Comparison of ENCODE assay signal across 6 cellular contexts in genomic region chr11:61962213-61963015, GRCh38. TPM values are rescaled to one million over a fixed set of nuclear protein-coding genes. Genes with fewer than 3 reads are reported as not detected.
A peak's percentile ranks its signal among the peaks of the same experiment; 100 is the strongest.
DNase-seq lines count a peak whose midpoint lies in the region; ATAC-seq and TF ChIP-seq lines count a peak whose summit lies in the region.

No MANE protein-coding gene starts in this region.

- H3K4me1 ChIP-seq in adrenal gland (replicated peaks in 1 of 2) (peaks cover 16 to 29% of the 10 kb centered on the region in 2 donors), muscle layer of duodenum (ENCODE audit: control insufficient read depth in 1 of 2, insufficient read depth in 2 of 2, low read length in 2 of 2) (peaks cover 17 to 44% of the 10 kb centered on the region in 2 donors)

- peak overlapping the region; percentile 97 to 99 (median 99) for H3K27ac Mint-ChIP-seq in CD14-positive monocyte

- peak overlapping the region; percentile 21 to 97 for H3K4me3 Mint-ChIP-seq in CD14-positive monocyte

- peaks cover 54% of the 10 kb centered on the region for H3K4me1 Mint-ChIP-seq in CD14-positive monocyte

- ATAC-seq in HG02623 (IDR thresholded peaks at IDR 0.05; ENCODE audit: unreplicated experiment): no peak

- H3K27ac ChIP-seq in adrenal gland: peak overlapping the region in 4 of 5 donors; percentile 28 to 98 (median 70)
- peak overlapping the region; percentile 97 for H3K27ac ChIP-seq in muscle layer of duodenum (ENCODE audit: low read length)

- peaks cover 0 to 18% (median 9%) of the 10 kb centered on the region in 7 donors for H3K9me3 Mint-ChIP-seq in CD14-positive monocyte

- DNase-seq in CD14-positive monocyte (ENCODE audit: low spot score) (no peak), adrenal gland (peak in 5 of 7 donors; percentile 10 to 61 (median 36)), OCI-M2 (lab: John Stamatoyannopoulos, UW; ENCODE audit: unreplicated experiment) (no peak), ACHN (no peak)

- TF ChIP-seq POLR2A in adrenal gland (IDR thresholded peaks at IDR 0.05): peak in 1 of 2 donors; percentile 17

- H3K9me3 ChIP-seq in adrenal gland (replicated peaks in 1 of 3) (no peaks in the 10 kb centered on the region), muscle layer of duodenum (ENCODE audit: control insufficient read depth in 1 of 2, low read length in 2 of 2) (no peaks in the 10 kb centered on the region)

- in situ Hi-C loops in ACHN (cut with HindIII; ENCODE audit: low pct_ligation_motif_present, low pct_unique_long_range_greater_than_20kb, low sequenced_read_pairs): no loop called here

- TF ChIP-seq CTCF in CD14-positive monocyte (IDR thresholded peaks at IDR 0.05) (no peak), adrenal gland (IDR thresholded peaks at IDR 0.05) (peak in 1 of 6 experiments; percentile 6)

- H3K36me3 ChIP-seq in adrenal gland (replicated peaks in 1 of 2) (peaks cover 0 to 31% of the 10 kb centered on the region in 2 donors), muscle layer of duodenum (ENCODE audit: control insufficient read depth in 1 of 2, insufficient read depth in 2 of 2, low read length in 2 of 2) (peaks cover 33 to 50% of the 10 kb centered on the region in 2 donors)

- intact Hi-C loops in CD14-positive monocyte (cut with micrococcal nuclease) (loop anchor here in 1 of 2 donors (2.0 to 5.0 kb wide), 2 partner anchors 62 to 120 kb away; no protein-coding TSS in a partner anchor), adrenal gland (cut with DNase I) (loop anchor here in 1 of 2 donors (5.0 kb wide), 1 partner anchor 115 kb away; no protein-coding TSS in a partner anchor)

- H3K4me3 ChIP-seq in adrenal gland (no peak overlapping the region), muscle layer of duodenum (ENCODE audit: low read depth in 1 of 2, low read length in 2 of 2) (no peak overlapping the region)

- peaks cover 0 to 45% (median 0%) of the 10 kb centered on the region in 3 donors for H3K27me3 Mint-ChIP-seq in CD14-positive monocyte (ENCODE audit: low read depth in 3 of 3)

- 84 to 93% (median 90%) methylated on average over 10 to 12 of the region's 12 CpGs for WGBS in adrenal gland, 4 donors

- peaks cover 75 to 89% of the 10 kb centered on the region in 2 donors for H3K36me3 Mint-ChIP-seq in CD14-positive monocyte

- H3K27me3 ChIP-seq in adrenal gland (no peaks in the 10 kb centered on the region), muscle layer of duodenum (ENCODE audit: low read depth, low read length) (no peaks in the 10 kb centered on the region)

RNA-seq across cellular contexts. Expression of gene FTH1, which starts 5.0 kb away (rescaled TPM):
- polyA plus RNA-seq in CD14-positive monocyte (over 10,000 TPM in 1 of 2 donors, 1,000 to 10,000 TPM in 1; 8,968 to 11,239 TPM), adrenal gland (1,000 to 10,000 TPM; 2,586 to 4,544 (median 2,902) TPM)
- 1,000 to 10,000 TPM; 1,483 to 5,565 (median 3,595) TPM for total RNA-seq in adrenal gland

RNA-seq across cellular contexts. Expression of gene BEST1, which starts 12.3 kb away (rescaled TPM):
- polyA plus RNA-seq in CD14-positive monocyte: 1 to 10 TPM; 5.9 to 7.4 TPM
- total RNA-seq in adrenal gland: 1 to 10 TPM; 2.4 to 5.2 (median 3.9) TPM
- 1 to 10 TPM; 1.4 to 6.8 (median 4.8) TPM for polyA plus RNA-seq in adrenal gland

RNA-seq across cellular contexts. Expression of gene RAB3IL1, which starts 45.0 kb away (rescaled TPM):
- polyA plus RNA-seq in CD14-positive monocyte (not detected), adrenal gland (10 to 100 TPM in 2 of 3 donors, 1 to 10 TPM in 1; 2.7 to 17.4 (median 15.5) TPM)
- 10 to 100 TPM; 10.9 to 23.7 (median 20.1) TPM for total RNA-seq in adrenal gland

Comparison
In these comparisons a context has a peak if more than half of its experiments do, and no peak if none do; other contexts are left out.
1. DNase-seq: peak in adrenal gland (5 of 7); none in CD14-positive monocyte (single experiment), OCI-M2 (single experiment) and ACHN (single experiment).